ENCODE assay signal across 23 cellular contexts in genomic region chr5:74325866-74326265, GRCh38.
A peak's percentile ranks its signal among the peaks of the same experiment; 100 is the strongest.
DNase-seq lines count a peak whose midpoint lies in the region; ATAC-seq, FAIRE-seq and TF ChIP-seq lines count a peak whose summit lies in the region.
"Had no signal": no experiment of that assay in that cellular context is flagged by ENCODE, and none has a peak within 500 bp of the region (broad histone marks: within the 10 kb centered on the region; RNA-seq: fewer than 3 reads in every experiment).

No MANE protein-coding gene starts in this region.

- no peaks in the 10 kb centered on the region for H3K9me3 Mint-ChIP-seq in activated CD8-positive, alpha-beta memory T cell treated with anti-CD3 and anti-CD28 coated beads, Interleukin-2, amount 10 ng/mL, durations not matched to agents 7 days and 5 days (ENCODE audit: low read depth)
- H3K9me3 Mint-ChIP-seq: activated naive CD4-positive, alpha-beta T cell treated with anti-CD3 and anti-CD28 coated beads, Interleukin-2, amount 50 U/mL, for 72 hours; activated T-helper 1 cell treated with anti-CD3 and anti-CD28 coated beads, Interleukin-12 subunit alpha, Interleukin-12 subunit beta, Interleukin-2, Interleukin-4 antibody, amounts not matched to agents 30 ng/mL and 10 ng/mL and 1 ng/mL, durations not matched to agents 14 hours and 24 hours and 36 hours had no signal

- H3K9me3 ChIP-seq in parathyroid adenoma (ENCODE audit: control insufficient read depth, low read length): no peaks in the 10 kb centered on the region
- H3K9me3 ChIP-seq: SK-N-SH, thoracic aorta had no signal

- H3K36me3 ChIP-seq in parathyroid adenoma (ENCODE audit: control insufficient read depth, insufficient read depth, low read length): no peaks in the 10 kb centered on the region
- H3K36me3 ChIP-seq: thoracic aorta had no signal

- no peak overlapping the region for H3K9ac ChIP-seq in parathyroid adenoma
- H3K9ac ChIP-seq: SK-N-SH had no signal

- H3K4me1 ChIP-seq in foreskin keratinocyte: peaks cover 20% of the 10 kb centered on the region
- peaks cover 36% of the 10 kb centered on the region for H3K4me1 ChIP-seq in parathyroid adenoma

- no peaks in the 10 kb centered on the region for H3K36me3 Mint-ChIP-seq in activated CD8-positive, alpha-beta memory T cell treated with anti-CD3 and anti-CD28 coated beads, Interleukin-2, amount 10 ng/mL, durations not matched to agents 7 days and 5 days
- H3K36me3 Mint-ChIP-seq: activated naive CD4-positive, alpha-beta T cell treated with anti-CD3 and anti-CD28 coated beads, Interleukin-2, amount 50 U/mL, for 72 hours; brain had no signal

- no peaks in the 10 kb centered on the region for H3K79me2 ChIP-seq in parathyroid adenoma

- no peak overlapping the region for H3K4me3 ChIP-seq in parathyroid adenoma (ENCODE audit: low read depth, low read length)
- H3K4me3 ChIP-seq: thoracic aorta had no signal

- H2AFZ ChIP-seq in parathyroid adenoma: no peak overlapping the region

- no peak for FAIRE-seq in RCC 7860 (lab: Jason Lieb, UNC)
- FAIRE-seq: G401.6 had no signal

- CTCF ChIA-PET in activated CD8-positive, alpha-beta memory T cell treated with anti-CD3 and anti-CD28 coated beads, Interleukin-2, amount 10 ng/mL, durations not matched to agents 7 days and 5 days (lab: Charles Lee): no interaction called here

- peak overlapping the region; percentile 85 for H3K27ac ChIP-seq in foreskin keratinocyte
- H3K27ac ChIP-seq in parathyroid adenoma: peak overlapping the region; percentile 83
- H3K27ac ChIP-seq: thoracic aorta had no signal

- no peak overlapping the region for H3K27ac Mint-ChIP-seq in activated CD8-positive, alpha-beta memory T cell treated with anti-CD3 and anti-CD28 coated beads, Interleukin-2, amount 10 ng/mL, durations not matched to agents 7 days and 5 days
- H3K27ac Mint-ChIP-seq: activated naive CD4-positive, alpha-beta T cell treated with anti-CD3 and anti-CD28 coated beads, Interleukin-2, amount 50 U/mL, for 72 hours; activated T-helper 1 cell treated with anti-CD3 and anti-CD28 coated beads, Interleukin-12 subunit alpha, Interleukin-12 subunit beta, Interleukin-2, Interleukin-4 antibody, amounts not matched to agents 30 ng/mL and 10 ng/mL and 1 ng/mL, durations not matched to agents 14 hours and 24 hours and 36 hours had no signal

- H3K4me3 Mint-ChIP-seq in activated CD8-positive, alpha-beta memory T cell treated with anti-CD3 and anti-CD28 coated beads, Interleukin-2, amount 10 ng/mL, durations not matched to agents 7 days and 5 days: no peak overlapping the region
- H3K4me3 Mint-ChIP-seq: activated T-helper 1 cell treated with anti-CD3 and anti-CD28 coated beads, Interleukin-12 subunit alpha, Interleukin-12 subunit beta, Interleukin-2, Interleukin-4 antibody, amounts not matched to agents 30 ng/mL and 10 ng/mL and 1 ng/mL, durations not matched to agents 14 hours and 24 hours and 36 hours; brain had no signal

- ATAC-seq in foreskin keratinocyte (peak; percentile 28), GM21367 (IDR thresholded peaks at IDR 0.05; ENCODE audit: unreplicated experiment) (no peak)
- ATAC-seq in activated CD8-positive, alpha-beta memory T cell treated with anti-CD3 and anti-CD28 coated beads, Interleukin-2, amount 10 ng/mL, durations not matched to agents 7 days and 5 days: no peak
- ATAC-seq: activated naive CD4-positive, alpha-beta T cell treated with anti-CD3 and anti-CD28 coated beads, Interleukin-2, amount 50 U/mL, for 72 hours; left lobe of liver had no signal

- no peaks in the 10 kb centered on the region for H3K27me3 ChIP-seq in foreskin keratinocyte
- H3K27me3 ChIP-seq in parathyroid adenoma (ENCODE audit: control insufficient read depth, insufficient read depth, low read length): no peaks in the 10 kb centered on the region

- H3K4me2 ChIP-seq in parathyroid adenoma (ENCODE audit: low read length): no peak overlapping the region

- H3K4me1 Mint-ChIP-seq in activated CD8-positive, alpha-beta memory T cell treated with anti-CD3 and anti-CD28 coated beads, Interleukin-2, amount 10 ng/mL, durations not matched to agents 7 days and 5 days: peaks cover 9% of the 10 kb centered on the region

- DNase-seq in EH (ENCODE audit: low read depth) (peak; percentile 61), RCC 7860 (ENCODE audit: low spot score) (peak; percentile 16), foreskin keratinocyte (peak; percentile 76 to 85), hepatic stellate cell (ENCODE audit: low spot score) (no peak), NCI-H1092 (lab: John Stamatoyannopoulos, UW) (no peak)
- DNase-seq in activated CD8-positive, alpha-beta memory T cell treated with anti-CD3 and anti-CD28 coated beads, Interleukin-2, amount 10 ng/mL, durations not matched to agents 7 days and 5 days: no peak
- DNase-seq: activated CD4-positive, CD25-positive, alpha-beta regulatory T cell treated with anti-CD3 and anti-CD28 coated beads, Interleukin-2, amount 50 U/mL, for 72 hours; activated CD8-positive, alpha-beta memory T cell treated with anti-CD3 and anti-CD28 coated beads for 24 hours; AML-193; cortex of kidney; foreskin melanocyte; NCI-H1930; retina; SK-N-SH; T1000 had no signal

- no peak for TF ChIP-seq CTCF in foreskin keratinocyte (conservative IDR thresholded peaks at IDR 0.05)
- TF ChIP-seq CTCF in parathyroid adenoma (IDR thresholded peaks at IDR 0.05): no peak

- H3K27me3 Mint-ChIP-seq in activated CD8-positive, alpha-beta memory T cell treated with anti-CD3 and anti-CD28 coated beads, Interleukin-2, amount 10 ng/mL, durations not matched to agents 7 days and 5 days: peaks cover 20% of the 10 kb centered on the region

Comparison
In these comparisons a context has a peak if more than half of its experiments do, and no peak if none do; other contexts are left out.
1. DNase-seq: peak in EH (single experiment), RCC 7860 (single experiment) and foreskin keratinocyte (2 of 2); none in activated CD8-positive, alpha-beta memory T cell treated with anti-CD3 and anti-CD28 coated beads, Interleukin-2, amount 10 ng/mL, durations not matched to agents 7 days and 5 days (single experiment), hepatic stellate cell (single experiment) and NCI-H1092 (single experiment).